ENCODE assay signal across 1 cellular context in genomic region chr10:91381562-91381923, GRCh38.
TF ChIP-seq lines count a peak whose summit lies in the region.

No MANE protein-coding gene starts in this region.

TF ChIP-seq in SK-N-SH, 30 proteins besides CTCF, POLR2A, EP300 and RAD21 (continued from another document):
- TF ChIP-seq ZBTB33 (IDR thresholded peaks at IDR 0.05; ENCODE audit: borderline replicate concordance, low read depth) (no peak), IRF3 (IDR thresholded peaks at IDR 0.05; ENCODE audit: low read depth, low read length) (no peak), RFX5 (IDR thresholded peaks at IDR 0.05; ENCODE audit: low read length) (no peak), EZH2phosphoT487 (IDR thresholded peaks at IDR 0.05; ENCODE audit: borderline replicate concordance, low read depth) (no peak), USF2 (IDR thresholded peaks at IDR 0.05; ENCODE audit: borderline replicate concordance, low read depth, low read length) (no peak), NFIC (IDR thresholded peaks at IDR 0.05; ENCODE audit: borderline replicate concordance) (no peak; the same call in none of the 2 replicates), MEF2A (IDR thresholded peaks at IDR 0.05; ENCODE audit: borderline replicate concordance, low read depth) (no peak), TEAD4 (IDR thresholded peaks at IDR 0.05; ENCODE audit: borderline replicate concordance, insufficient read depth) (0 out of 2 replicates have a peak, but pooled peaks have one; percentile 6), TAF1 (IDR thresholded peaks at IDR 0.05; ENCODE audit: borderline replicate concordance, low read depth, low read length) (no peak), FOXM1 (IDR thresholded peaks at IDR 0.05; ENCODE audit: low read depth) (no peak), RCOR1 (IDR thresholded peaks at IDR 0.05; ENCODE audit: low read length) (peak; percentile 93), CHD2 (IDR thresholded peaks at IDR 0.05; ENCODE audit: low read length, partially characterized antibody) (no peak), MAX (IDR thresholded peaks at IDR 0.05; ENCODE audit: low read depth) (peak; percentile 29; the same call in 1 of the 2 replicates), TCF12 (IDR thresholded peaks at IDR 0.05) (peak; percentile 60; the same call in 1 of the 2 replicates), RXRA (IDR thresholded peaks at IDR 0.05; ENCODE audit: borderline replicate concordance, low read depth) (no peak), YY1 (IDR thresholded peaks at IDR 0.05; ENCODE audit: low read depth) (no peak), SIN3A (IDR thresholded peaks at IDR 0.05; ENCODE audit: borderline replicate concordance, low read depth, low read length) (no peak), SMC3 (IDR thresholded peaks at IDR 0.05; ENCODE audit: low read depth, low read length) (no peak), FOSL2 (IDR thresholded peaks at IDR 0.05; ENCODE audit: borderline replicate concordance, low read depth) (no peak), NRF1 (IDR thresholded peaks at IDR 0.05; ENCODE audit: low read depth, low read length) (no peak), FOXJ3 (CRISPR knock-in tag; IDR thresholded peaks at IDR 0.05) (peak; percentile 72; the same call in 1 of the 2 replicates), PBX3 (IDR thresholded peaks at IDR 0.05) (peak; percentile 29; the same call in 1 of the 2 replicates), REST (IDR thresholded peaks at IDR 0.05; ENCODE audit: low read depth, low read length) (no peak), JUND (IDR thresholded peaks at IDR 0.05) (no peak)
